ENCODE assay signal across 8 cellular contexts in genomic region chr1:41917835-41918449, GRCh38. TPM values are rescaled to one million over a fixed set of nuclear protein-coding genes. Genes with fewer than 3 reads are reported as not detected.
DNase-seq lines count a peak whose midpoint lies in the region; TF ChIP-seq lines count a peak whose summit lies in the region.

No MANE protein-coding gene starts in this region.

- H4K20me1 ChIP-seq in SK-N-SH (ENCODE audit: insufficient read depth) = no peaks in the 10 kb centered on the region

- peaks cover 29 to 36% of the 10 kb centered on the region in 2 experiments for H3K4me1 ChIP-seq in SK-N-SH (ENCODE audit: control insufficient read depth in 1 of 2, insufficient read depth in 2 of 2, low read depth in 1 of 2, low read length in 1 of 2)

- H2AFZ ChIP-seq in SK-N-SH (ENCODE audit: low read depth) = peak overlapping the region; percentile 77

- H3K4me2 ChIP-seq in SK-N-SH = peak overlapping the region; percentile 88

- no peaks in the 10 kb centered on the region for H3K9me3 ChIP-seq in SK-N-SH

- intact Hi-C loops in posterior vena cava (cut with DNase I) = no loop called here

- H3K9ac ChIP-seq in SK-N-SH = peak overlapping the region; percentile 66

- no peaks in the 10 kb centered on the region for H3K36me3 ChIP-seq in SK-N-SH (replicated peaks in 1 of 2; ENCODE audit: control insufficient read depth in 1 of 2, insufficient read depth in 2 of 2, low read length in 1 of 2)

- H3F3A ChIP-seq in SK-N-SH (replicated peaks; ENCODE audit: insufficient read depth) = peaks cover 28% of the 10 kb centered on the region

- no peak for TF ChIP-seq EP300 in SK-N-SH (IDR thresholded peaks at IDR 0.05; ENCODE audit: borderline replicate concordance in 1 of 2, low read depth in 1 of 2, low read length in 1 of 2)

- H3K4me3 ChIP-seq in AG09309 (ENCODE audit: control insufficient read depth, low read depth, low read length) = peak overlapping the region; percentile 58
- H3K4me3 ChIP-seq in SK-N-SH (ENCODE audit: low read depth in 2 of 2, low read length in 1 of 2) = peak overlapping the region; percentile 75 to 84
- peak overlapping the region; percentile 29 to 62 (median 37) for H3K4me3 ChIP-seq in skin epidermis

- H3K27ac ChIP-seq in SK-N-SH (ENCODE audit: low read depth in 2 of 2, low read length in 1 of 2) (peak overlapping the region; percentile 72 to 90; a peak in 3 of 4 replicates), skin epidermis (peak overlapping the region in 12 of 21 experiments; percentile 9 to 77 (median 58))

- TF ChIP-seq CTCF in AG09309 (IDR thresholded peaks at IDR 0.05; ENCODE audit: control insufficient read depth, insufficient read depth, low read depth, low read length, missing control alignments) = no peak
- TF ChIP-seq CTCF in SK-N-SH (IDR thresholded peaks at IDR 0.05) = no peak

- no peak for DNase-seq in AG09309 (ENCODE audit: low read depth)
- peak; percentile 52 for DNase-seq in HEK293T (ENCODE audit: extremely low spot score)
- DNase-seq in SK-N-SH = peak; percentile 73
- peak; percentile 21 to 51 for DNase-seq in T47D (ENCODE audit: low read depth in 1 of 2, low spot score in 1 of 2)
- peak; percentile 43 for DNase-seq in inferior parietal cortex (ENCODE audit: extremely low spot score)
- DNase-seq in NCI-H446 treated with DMSO at 0.1 percent for 48 hours (lab: John Stamatoyannopoulos, UW) = no peak
- DNase-seq in posterior vena cava (ENCODE audit: low spot score) = no peak

- CTCF ChIA-PET in HEK293T (lab: Yijun Ruan, JAX) (interaction anchor here (0.6 to 1.1 kb wide), 2 partner anchors 53 to 128 kb away, joined by 3 read pairs; no protein-coding TSS in a partner anchor), SK-N-SH (lab: Yijun Ruan, JAX) (interaction anchor here (1.0 to 2.2 kb wide), 12 partner anchors 9 to 401 kb away, joined by 3 to 9 read pairs (median 4); no protein-coding TSS in a partner anchor)

- in situ Hi-C loops in T47D (cut with HindIII; ENCODE audit: low pct_unique_long_range_greater_than_20kb, low sequenced_read_pairs) = no loop called here

- POLR2A ChIA-PET in HEK293T (lab: Yijun Ruan, JAX) (no interaction called here), SK-N-SH (lab: Yijun Ruan, JAX) (no interaction called here)

- 0% methylated on average over 15 of the region's 53 CpGs for WGBS in SK-N-SH (ENCODE audit: low lambda C conversion rate)

- TF ChIP-seq RAD21 in SK-N-SH (IDR thresholded peaks at IDR 0.05; ENCODE audit: low read length) = no peak

- peaks cover 24% of the 10 kb centered on the region for H3K79me2 ChIP-seq in SK-N-SH (ENCODE audit: insufficient read depth)

- H3K27me3 ChIP-seq in SK-N-SH (ENCODE audit: insufficient read depth) = no peaks in the 10 kb centered on the region

- no peaks in the 10 kb centered on the region for H3K9me2 ChIP-seq in SK-N-SH

TF ChIP-seq in HEK293T, 16 proteins besides CTCF, POLR2A, EP300 and RAD21:
- peak; percentile 80 for TF ChIP-seq PKNOX1 (IDR thresholded peaks at IDR 0.05)
- TF ChIP-seq NFRKB (IDR thresholded peaks at IDR 0.05) = no peak
- no peak for TF ChIP-seq LEF1 (IDR thresholded peaks at IDR 0.05; ENCODE audit: borderline replicate concordance)
TF ChIP-seq in HEK293T: peak in this region for 1.

TF ChIP-seq in SK-N-SH, 30 proteins besides CTCF, POLR2A, EP300 and RAD21:
- peak; percentile 67 for TF ChIP-seq PBX3 (IDR thresholded peaks at IDR 0.05)
- TF ChIP-seq CHD2 (IDR thresholded peaks at IDR 0.05; ENCODE audit: low read length, partially characterized antibody) = no peak
- no peak for TF ChIP-seq MXI1 (IDR thresholded peaks at IDR 0.05; ENCODE audit: low read depth, low read length)

RNA-seq across cellular contexts. Expression of gene HIVEP3, which starts 0.8 kb away (rescaled TPM):
- polyA plus RNA-seq in SK-N-SH (2012; rRNA removed) = 6.2 and 6.4 TPM in 2 replicates
- polyA plus RNA-seq in SK-N-SH (2012; cell fraction: cytosol; rRNA removed) = 6.9 and 7.3 TPM in 2 replicates
- 5.7 and 9.3 TPM in 2 replicates for polyA plus RNA-seq in SK-N-SH (2012; cell fraction: nucleus; rRNA removed)
- 1 to 10 TPM; 4.1 to 5.5 TPM for total RNA-seq in posterior vena cava

Comparison
In these comparisons a context has a peak if more than half of its experiments do, and no peak if none do; other contexts are left out.
1. DNase-seq: peak in HEK293T (single experiment), SK-N-SH (single experiment), T47D (2 of 2) and inferior parietal cortex (single experiment); none in AG09309 (single experiment), NCI-H446 treated with DMSO at 0.1 percent for 48 hours (single experiment) and posterior vena cava (single experiment).
2. Peak in every context shown above with its lines, with median percentiles within 50 percentile points of each other: H3K4me3 ChIP-seq.